Comparison of ENCODE assay signal across 28 cellular contexts in the genomic region with DNA sequence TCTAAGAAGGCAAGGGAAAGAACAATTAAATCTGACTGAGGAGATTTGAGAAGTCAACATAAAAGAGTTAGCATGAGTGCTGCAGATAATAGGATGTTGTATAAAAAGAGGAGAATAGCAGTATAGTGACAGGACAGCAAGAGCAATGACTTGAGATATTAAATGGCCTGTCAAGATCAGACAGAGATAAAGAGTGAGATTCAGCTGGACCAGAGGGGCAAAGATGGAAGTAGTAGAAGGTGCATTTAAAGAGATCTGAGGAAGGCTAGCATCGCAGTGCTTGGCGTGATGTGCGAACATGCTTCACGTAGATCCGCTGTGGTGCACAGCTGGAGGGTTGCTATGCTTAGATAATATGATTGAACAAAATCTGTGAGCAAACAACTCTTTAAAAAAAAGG.
"Had no signal": no experiment of that assay in that cellular context is flagged by ENCODE, and none has a peak within 500 bp of the region (broad histone marks: within the 10 kb centered on the region; RNA-seq: fewer than 3 reads in every experiment).

No MANE protein-coding gene starts in this region.

- H3K4me1 ChIP-seq: gastroesophageal sphincter, pancreas, prostate gland, stomach, thyroid gland, upper lobe of left lung had no signal

- ATAC-seq: activated naive CD8-positive, alpha-beta T cell treated with anti-CD3 and anti-CD28 coated beads, Interleukin-2, amount 50 U/mL, for 24 hours; gastroesophageal sphincter; left cardiac atrium; left ventricle myocardium superior; pancreas; sciatic nerve; stimulated activated naive B cell treated with anti-CD40 and anti-IgM and Interleukin-4, amounts not matched to agents 10 μg/mL and 1 μg/mL and 100 μg/mL, for 72 hours; WTC11 had no signal

- H3K27ac ChIP-seq: gastroesophageal sphincter, hepatocyte, pancreas, prostate gland, stomach, thyroid gland, upper lobe of left lung had no signal

- DNase-seq: activated CD4-positive, alpha-beta memory T cell treated with anti-CD3 and anti-CD28 coated beads, Interleukin-2, amount 10 ng/mL, durations not matched to agents 7 days and 5 days; activated CD4-positive, alpha-beta T cell treated with anti-CD3 and anti-CD28 coated beads for 1 hour; activated CD4-positive, alpha-beta T cell treated with anti-CD3 and anti-CD28 coated beads, Interleukin-2, amount 10 ng/mL, durations not matched to agents 7 days and 5 days; activated CD8-positive, alpha-beta memory T cell treated with anti-CD3 and anti-CD28 coated beads, Interleukin-2, amount 50 U/mL, for 48 hours; activated gamma-delta T cell; activated naive CD4-positive, alpha-beta T cell treated with anti-CD3 and anti-CD28 coated beads, Interleukin-2, amount 50 U/mL, for 16 hours; activated naive CD8-positive, alpha-beta T cell treated with anti-CD3 and anti-CD28 coated beads, Interleukin-2, amount 50 U/mL, for 24 hours; activated T-cell treated with anti-CD3 and anti-CD28 coated beads, Interleukin-2, amount 50 U/mL, for 24 hours; amygdala; central memory CD4-positive, alpha-beta T cell; islet precursor cell; left cardiac atrium; left ventricle myocardium superior; naive B cell; nucleus accumbens; pancreas; retina; small intestine; stimulated activated CD4-positive, alpha-beta T cell treated with anti-CD3 and anti-CD28 coated beads, Interleukin-1b, Interleukin-23, amount 100 ng/mL, for 48 hours; stimulated activated naive B cell treated with anti-CD40 and anti-IgM and Interleukin-4, amounts not matched to agents 10 μg/mL and 1 μg/mL and 100 μg/mL, for 72 hours; stomach; thyroid gland; upper lobe of left lung had no signal

- H3K4me3 ChIP-seq: gastroesophageal sphincter, hepatocyte, pancreas, prostate gland, stomach, thyroid gland, upper lobe of left lung had no signal

- H3K36me3 ChIP-seq: gastroesophageal sphincter, pancreas, prostate gland, stomach, thyroid gland, upper lobe of left lung had no signal
